In the genomic region with DNA sequence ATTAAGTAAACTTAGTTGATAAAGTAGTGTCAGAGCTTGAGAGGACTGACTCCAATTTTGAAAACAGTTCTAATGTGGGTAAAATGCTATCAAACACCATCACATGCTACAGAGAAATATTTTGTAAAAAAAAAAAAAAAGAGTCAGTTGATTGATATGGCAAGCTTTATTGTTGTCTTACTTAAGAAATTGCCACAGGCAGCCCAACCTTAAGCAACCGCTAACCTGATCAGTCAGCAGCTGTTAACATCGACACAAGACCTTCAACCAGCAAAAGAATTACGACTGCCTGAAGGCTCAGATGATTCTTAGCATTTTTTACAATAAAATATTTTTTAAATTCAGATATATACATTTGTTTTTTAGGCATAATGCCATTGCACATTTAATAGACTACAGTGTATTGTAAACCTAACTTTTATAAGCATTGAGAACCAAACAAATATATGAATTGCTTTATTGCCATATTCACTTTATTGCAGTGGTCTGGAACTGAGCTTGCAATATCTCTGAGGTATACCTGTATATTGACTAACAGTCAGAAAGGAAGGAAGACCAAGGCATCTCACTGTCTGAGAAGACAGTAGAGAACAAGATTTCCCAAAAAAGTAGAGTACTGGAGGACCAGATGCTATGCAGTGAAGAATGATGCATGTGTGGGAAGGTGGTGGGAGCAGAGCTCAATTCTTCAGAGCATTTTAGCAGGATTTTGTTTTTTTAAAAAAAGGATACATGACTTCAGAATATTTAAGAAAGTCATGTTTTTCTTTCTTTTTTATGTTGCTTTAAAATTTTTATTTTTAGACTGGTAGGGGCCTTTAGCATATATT, we compare ENCODE assay signal across 17 cellular contexts.
DNase-seq lines count a peak whose midpoint lies in the region; TF ChIP-seq lines count a peak whose summit lies in the region.
"Had no signal": no experiment of that assay in that cellular context is flagged by ENCODE, and none has a peak within 500 bp of the region (broad histone marks: within the 10 kb centered on the region; RNA-seq: fewer than 3 reads in every experiment).

No MANE protein-coding gene starts in this region.

- WGBS in hepatocyte (ENCODE audit: low lambda C conversion rate, missing lambda C conversion rate), result 56% methylated on average over 3 of the region's 3 CpGs
- 38 to 76% methylated on average over 3 of the region's 3 CpGs for WGBS in transverse colon (ENCODE audit: low coverage in 1 of 2), 2 donors

- no peaks in the 10 kb centered on the region for H3K4me1 ChIP-seq in hepatocyte (ENCODE audit: insufficient read depth)
- H3K4me1 ChIP-seq in subcutaneous abdominal adipose tissue (ENCODE audit: control insufficient read depth in 5 of 5, insufficient read depth in 5 of 5, low read length in 5 of 5), result peaks cover 0 to 43% (median 13%) of the 10 kb centered on the region in 5 donors
- peaks cover 0 to 26% (median 8%) of the 10 kb centered on the region in 4 donors for H3K4me1 ChIP-seq in transverse colon
- H3K4me1 ChIP-seq: A549, Caco-2, HAP-1 had no signal

- no peak overlapping the region for H3K9ac ChIP-seq in subcutaneous abdominal adipose tissue (ENCODE audit: low read length in 5 of 5)

- H3K9me3 ChIP-seq in hepatocyte (ENCODE audit: low read depth) (no peaks in the 10 kb centered on the region), subcutaneous abdominal adipose tissue (ENCODE audit: control insufficient read depth in 5 of 5, low read length in 5 of 5) (peaks cover 0 to 2% (median 0%) of the 10 kb centered on the region in 5 donors), transverse colon (no peaks in the 10 kb centered on the region)
- H3K9me3 ChIP-seq: A549, Caco-2, HAP-1 had no signal

- TF ChIP-seq CTCF in hepatocyte (IDR thresholded peaks at IDR 0.05; ENCODE audit: poor library complexity) (no peak), transverse colon (IDR thresholded peaks at IDR 0.05) (no peak)

- H3K27ac ChIP-seq in hepatocyte (no peak overlapping the region), subcutaneous abdominal adipose tissue (ENCODE audit: low read depth, low read length) (peak overlapping the region; percentile 66), transverse colon (peak overlapping the region in 1 of 4 donors; percentile 54)
- H3K27ac ChIP-seq: A549 had no signal

- no peak for TF ChIP-seq POLR2A in transverse colon (IDR thresholded peaks at IDR 0.05)

- DNase-seq in hepatocyte (ENCODE audit: low spot score) (peak; percentile 4), medulla oblongata (ENCODE audit: extremely low spot score) (peak; percentile 1), transverse colon (no peak), COR-L47 (lab: John Stamatoyannopoulos, UW) (no peak), NCI-H774 (lab: John Stamatoyannopoulos, UW) (no peak)
- DNase-seq: 8988T; ACHN; AML-193; C1 segment of cervical spinal cord; Caco-2; CD4-positive, alpha-beta memory T cell; DMS153; DND-41; GOT3 had no signal

- no peak overlapping the region for H3K4me2 ChIP-seq in hepatocyte
- H3K4me2 ChIP-seq: A549 had no signal

- no peak for TF ChIP-seq EP300 in transverse colon (IDR thresholded peaks at IDR 0.05; ENCODE audit: low read depth)

- no peaks in the 10 kb centered on the region for H3K9me2 ChIP-seq in hepatocyte (replicated peaks; ENCODE audit: insufficient read depth)

- intact Hi-C loops in transverse colon (cut with DNase I; ENCODE audit: low total_unique reads), result no loop called here

- no peak overlapping the region for H2AFZ ChIP-seq in hepatocyte

- no peaks in the 10 kb centered on the region for H3K79me2 ChIP-seq in hepatocyte

- no peaks in the 10 kb centered on the region for H3K36me3 ChIP-seq in hepatocyte (replicated peaks; ENCODE audit: insufficient read depth, low read depth)
- no peaks in the 10 kb centered on the region for H3K36me3 ChIP-seq in subcutaneous abdominal adipose tissue (ENCODE audit: control insufficient read depth in 5 of 5, insufficient read depth in 5 of 5, low read length in 5 of 5)
- no peaks in the 10 kb centered on the region for H3K36me3 ChIP-seq in transverse colon
- H3K36me3 ChIP-seq: HAP-1 had no signal

- no peak overlapping the region for H3K4me3 ChIP-seq in hepatocyte
- no peak overlapping the region for H3K4me3 ChIP-seq in subcutaneous abdominal adipose tissue (ENCODE audit: low read depth in 1 of 5, low read length in 5 of 5)
- no peak overlapping the region for H3K4me3 ChIP-seq in transverse colon
- H3K4me3 ChIP-seq: A549, HAP-1 had no signal

- in situ Hi-C loops in transverse colon (cut with MboI; ENCODE audit: low pct_ligation_motif_present in 1 of 4, low pct_unique_long_range_greater_than_20kb in 1 of 4, low sequenced_read_pairs in 3 of 4), result no loop called here

- no peaks in the 10 kb centered on the region for H4K20me1 ChIP-seq in hepatocyte (ENCODE audit: insufficient read depth, poor library complexity, severe bottlenecking)

- H3K27me3 ChIP-seq in hepatocyte (no peaks in the 10 kb centered on the region), subcutaneous abdominal adipose tissue (ENCODE audit: control insufficient read depth in 5 of 5, insufficient read depth in 4 of 5, low read length in 5 of 5) (no peaks in the 10 kb centered on the region), transverse colon (no peaks in the 10 kb centered on the region)

Comparison
In these comparisons a context has a peak if more than half of its experiments do, and no peak if none do; other contexts are left out.
1. DNase-seq: peak in hepatocyte (single experiment) and medulla oblongata (single experiment); none in transverse colon (single experiment), COR-L47 (single experiment) and NCI-H774 (single experiment).